Comparison of ENCODE assay signal across 2 cellular contexts in the genomic region with DNA sequence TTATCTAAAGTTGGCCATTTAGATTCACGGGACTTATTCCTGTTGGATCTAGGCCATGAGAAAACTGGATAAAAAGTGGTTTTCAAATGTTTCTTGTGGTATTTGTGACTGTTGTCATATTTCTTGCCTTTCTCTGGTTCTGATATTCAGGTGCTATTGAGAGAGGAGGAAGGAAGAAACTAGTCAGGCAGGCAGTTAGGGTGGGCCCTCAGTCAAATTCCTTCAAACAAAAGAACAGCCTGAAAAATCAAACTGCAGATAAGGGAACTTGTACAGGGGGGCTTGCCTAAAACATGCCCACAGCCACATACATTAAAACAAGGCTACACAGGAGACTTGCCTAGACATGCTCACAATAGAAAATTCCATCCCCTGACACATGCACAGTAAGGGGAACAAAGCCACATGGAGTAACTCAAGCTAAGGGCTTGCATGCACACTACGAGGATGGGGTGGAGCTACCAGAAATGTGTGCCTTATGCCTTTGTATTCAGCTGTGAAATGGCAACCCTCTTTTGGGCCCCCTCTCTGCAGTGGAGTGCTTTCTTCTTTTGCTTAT.
TF ChIP-seq lines count a peak whose summit lies in the region.

No MANE protein-coding gene starts in this region.

TF ChIP-seq in HepG2, 621 proteins besides CTCF, POLR2A, EP300 and RAD21:
- TF ChIP-seq ZFP36 (IDR thresholded peaks at IDR 0.05; ENCODE audit: borderline replicate concordance, low read depth, low read length, partially characterized antibody) (peak; percentile 92), ZNF780A (CRISPR knock-in tag; IDR thresholded peaks at IDR 0.05) (peak; percentile 97), HDAC6 (IDR thresholded peaks at IDR 0.05; ENCODE audit: low read depth, low read length) (no peak)
- TF ChIP-seq, protein P1, sequence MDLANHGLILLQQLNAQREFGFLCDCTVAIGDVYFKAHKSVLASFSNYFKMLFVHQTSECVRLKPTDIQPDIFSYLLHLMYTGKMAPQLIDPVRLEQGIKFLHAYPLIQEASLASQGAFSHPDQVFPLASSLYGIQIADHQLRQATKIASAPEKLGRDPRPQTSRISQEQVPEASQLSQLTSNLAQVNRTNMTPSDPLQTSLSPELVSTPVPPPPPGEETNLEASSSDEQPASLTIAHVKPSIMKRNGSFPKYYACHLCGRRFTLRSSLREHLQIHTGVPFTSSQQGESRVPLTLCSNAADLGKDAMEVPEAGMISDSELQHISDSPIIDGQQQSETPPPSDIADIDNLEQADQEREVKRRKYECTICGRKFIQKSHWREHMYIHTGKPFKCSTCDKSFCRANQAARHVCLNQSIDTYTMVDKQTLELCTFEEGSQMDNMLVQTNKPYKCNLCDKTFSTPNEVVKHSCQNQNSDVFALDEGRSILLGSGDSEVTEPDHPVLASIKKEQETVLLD (CRISPR knock-in tag; IDR thresholded peaks at IDR 0.05; ENCODE audit: low read depth): no peak
TF ChIP-seq in HepG2: peak in this region for 2.

TF ChIP-seq in K562, 482 proteins besides CTCF, POLR2A, EP300 and RAD21:
- TF ChIP-seq, protein P2, sequence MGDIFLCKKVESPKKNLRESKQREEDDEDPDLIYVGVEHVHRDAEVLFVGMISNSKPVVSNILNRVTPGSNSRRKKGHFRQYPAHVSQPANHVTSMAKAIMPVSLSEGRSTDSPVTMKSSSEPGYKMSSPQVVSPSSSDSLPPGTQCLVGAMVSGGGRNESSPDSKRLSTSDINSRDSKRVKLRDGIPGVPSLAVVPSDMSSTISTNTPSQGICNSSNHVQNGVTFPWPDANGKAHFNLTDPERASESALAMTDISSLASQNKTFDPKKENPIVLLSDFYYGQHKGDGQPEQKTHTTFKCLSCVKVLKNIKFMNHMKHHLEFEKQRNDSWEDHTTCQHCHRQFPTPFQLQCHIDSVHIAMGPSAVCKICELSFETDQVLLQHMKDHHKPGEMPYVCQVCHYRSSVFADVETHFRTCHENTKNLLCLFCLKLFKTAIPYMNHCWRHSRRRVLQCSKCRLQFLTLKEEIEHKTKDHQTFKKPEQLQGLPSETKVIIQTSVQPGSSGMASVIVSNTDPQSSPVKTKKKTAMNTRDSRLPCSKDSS (IDR thresholded peaks at IDR 0.05; ENCODE audit: low read depth, partially characterized antibody): peak; percentile 31
- peak in 1 of 2 experiments; percentile 78; a peak in 2 of 3 replicates for TF ChIP-seq CBX3 (IDR thresholded peaks at IDR 0.05; ENCODE audit: borderline replicate concordance in 1 of 2, low read length in 2 of 2)
- no peak for TF ChIP-seq BRD9 (IDR thresholded peaks at IDR 0.05; ENCODE audit: low read depth, partially characterized antibody)
- no peak for TF ChIP-seq ZKSCAN8 (CRISPR knock-in tag; IDR thresholded peaks at IDR 0.05)
- TF ChIP-seq SIX5 (IDR thresholded peaks at IDR 0.05; ENCODE audit: borderline replicate concordance in 1 of 2, insufficient read depth in 1 of 2, low read depth in 1 of 2, low read length in 2 of 2): no peak
- TF ChIP-seq L3MBTL2 (IDR thresholded peaks at IDR 0.05): no peak
- peak; percentile 84 for TF ChIP-seq ZFP36 (IDR thresholded peaks at IDR 0.05; ENCODE audit: low read depth, low read length, partially characterized antibody)
- TF ChIP-seq CBX1 (IDR thresholded peaks at IDR 0.05; ENCODE audit: low read depth): 0 out of 2 replicates have a peak, but pooled peaks have one; percentile 29
- peak; percentile 45; the same call in 1 of the 2 replicates for TF ChIP-seq CBX5 (IDR thresholded peaks at IDR 0.05; ENCODE audit: borderline replicate concordance, low read depth)
